1 cellular context compared by ENCODE assay signal in the genomic region with DNA sequence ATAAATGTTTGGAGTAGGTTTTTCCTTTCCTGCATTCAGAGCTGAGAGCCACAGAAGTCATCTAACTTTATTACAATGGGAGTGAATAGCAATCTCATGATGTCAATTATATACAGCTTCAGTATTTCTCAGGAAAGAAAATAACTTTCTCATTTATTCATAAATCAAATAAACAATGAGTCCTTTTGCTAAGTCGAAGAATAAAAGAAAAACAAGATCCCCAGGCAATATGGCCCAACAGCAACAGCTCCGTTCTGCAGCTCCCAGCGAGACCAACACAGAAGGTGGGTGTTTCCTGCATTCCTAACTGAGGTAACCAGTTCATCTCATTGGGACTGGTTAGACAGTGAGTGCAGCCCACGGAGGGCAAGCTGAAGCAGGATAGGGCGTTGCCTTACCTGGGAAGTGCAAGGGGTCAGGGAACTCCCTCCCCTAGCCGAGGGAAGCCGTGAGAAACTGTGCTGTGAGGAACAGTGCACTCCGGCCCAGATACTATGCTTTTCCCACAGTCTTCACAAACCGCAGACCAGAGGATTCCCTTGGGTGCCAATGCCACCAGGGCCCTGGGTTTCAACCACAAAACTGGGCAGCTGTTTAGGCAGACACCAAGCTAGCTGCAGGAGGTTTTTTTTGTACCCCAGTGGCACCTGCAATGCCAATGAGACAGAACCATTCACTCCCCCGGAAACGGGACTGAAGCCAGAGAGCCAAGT.
TF ChIP-seq lines count a peak whose summit lies in the region.

No MANE protein-coding gene starts in this region.

TF ChIP-seq in IMR-90, 13 proteins besides CTCF, POLR2A, EP300 and RAD21 (continued from another document):
- TF ChIP-seq CEBPB (IDR thresholded peaks at IDR 0.05; ENCODE audit: low read depth, low read length) (no peak), NFE2L2 (IDR thresholded peaks at IDR 0.05; ENCODE audit: low read depth, low read length) (no peak), MAZ (IDR thresholded peaks at IDR 0.05; ENCODE audit: borderline replicate concordance, low read depth, low read length) (no peak), FOS (IDR thresholded peaks at IDR 0.05; ENCODE audit: low read depth, low read length) (no peak), MXI1 (IDR thresholded peaks at IDR 0.05; ENCODE audit: borderline replicate concordance, low read depth, low read length) (no peak), BHLHE40 (IDR thresholded peaks at IDR 0.05; ENCODE audit: low read depth, low read length) (no peak), CHD1 (IDR thresholded peaks at IDR 0.05; ENCODE audit: low read depth, low read length) (no peak)
TF ChIP-seq in IMR-90: peak in this region for 0.
